ENCODE assay signal across 9 cellular contexts in the genomic region with DNA sequence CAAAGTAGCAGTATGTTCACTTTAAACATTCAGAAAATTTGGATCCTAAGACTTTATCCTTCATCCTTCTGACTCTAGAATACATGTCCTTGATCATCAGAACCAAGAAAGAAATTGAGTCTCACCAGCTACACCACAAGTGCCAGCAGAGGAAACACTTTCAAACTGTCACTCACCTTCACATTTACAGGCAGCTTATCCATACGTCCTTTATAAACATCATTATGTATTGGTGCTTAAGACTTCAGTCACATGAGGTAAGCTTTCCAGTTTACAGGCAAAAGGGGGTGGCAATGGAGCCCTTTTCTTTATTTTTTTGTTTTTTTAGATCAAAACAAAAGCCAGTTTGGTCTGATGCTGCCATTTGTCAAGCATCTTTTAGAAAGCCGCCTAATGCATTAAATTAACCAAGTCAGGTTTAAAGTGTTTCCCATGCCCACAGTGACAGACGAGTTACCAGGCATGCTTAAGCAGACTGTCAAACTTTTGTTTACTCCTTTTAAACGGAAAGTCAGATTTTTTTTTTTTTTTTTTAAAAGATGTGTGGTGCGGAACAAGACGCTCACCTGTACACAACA. TPM values are rescaled to one million over a fixed set of nuclear protein-coding genes. Genes with fewer than 3 reads are reported as not detected.
DNase-seq lines count a peak whose midpoint lies in the region; ATAC-seq, FAIRE-seq and TF ChIP-seq lines count a peak whose summit lies in the region.
"Had no signal": no experiment of that assay in that cellular context is flagged by ENCODE, and none has a peak within 500 bp of the region (broad histone marks: within the 10 kb centered on the region; RNA-seq: fewer than 3 reads in every experiment).

No MANE protein-coding gene starts in this region.

- TF ChIP-seq POLR2A in HepG2 (IDR thresholded peaks at IDR 0.05; ENCODE audit: insufficient read depth in 1 of 2, low read depth in 2 of 2, low read length in 2 of 2) = no peak
- no peak for TF ChIP-seq POLR2A in tibial nerve (IDR thresholded peaks at IDR 0.05)

- H3K36me3 Mint-ChIP-seq in activated naive CD8-positive, alpha-beta T cell treated with anti-CD3 and anti-CD28 coated beads, Interleukin-2, amount 50 U/mL, for 24 hours (ENCODE audit: low read depth) = peaks cover 8% of the 10 kb centered on the region

- H3K79me2 ChIP-seq in HepG2 (ENCODE audit: insufficient read depth, low read length) = peaks cover 29% of the 10 kb centered on the region

- no peaks in the 10 kb centered on the region for H4K20me1 ChIP-seq in HepG2 (ENCODE audit: insufficient read depth, low read length)

- no peaks in the 10 kb centered on the region for H3K27me3 ChIP-seq in heart right ventricle
- H3K27me3 ChIP-seq in HepG2 (ENCODE audit: control insufficient read depth in 1 of 2, insufficient read depth in 2 of 2, low read length in 2 of 2) = no peaks in the 10 kb centered on the region
- H3K27me3 ChIP-seq in tibial nerve = no peaks in the 10 kb centered on the region

- H3K4me1 ChIP-seq in heart right ventricle (peaks cover 4 to 26% (median 14%) of the 10 kb centered on the region in 9 donors), HepG2 (ENCODE audit: insufficient read depth, low read length) (peaks cover 22% of the 10 kb centered on the region), tibial nerve (peaks cover 0 to 32% (median 5%) of the 10 kb centered on the region in 4 donors)

- FAIRE-seq in HepG2 (lab: Jason Lieb, UNC) = no peak
- FAIRE-seq: endometrium had no signal

- TF ChIP-seq RAD21 in HepG2 (CRISPR knock-in tag; IDR thresholded peaks at IDR 0.05) = no peak

- intact Hi-C loops in heart right ventricle (cut with DNase I) = loop anchor here in 9 of 10 donors (1.0 to 10.0 kb wide), 8 partner anchors 58 to 169 kb away; partner anchors contain the start of gene MAPK14 (in 6 of the 9)
- intact Hi-C loops in cardiac septum (cut with DNase I) = loop anchor here (5.0 kb wide), 2 partner anchors 73 to 168 kb away; partner anchors contain the start of gene MAPK14
- intact Hi-C loops in HepG2 (cut with micrococcal nuclease; ENCODE audit: unreplicated experiment) = loop anchor here (2.0 kb wide), 2 partner anchors 65 to 167 kb away; partner anchors contain the start of gene MAPK13

- H3K9me3 Mint-ChIP-seq in activated naive CD8-positive, alpha-beta T cell treated with anti-CD3 and anti-CD28 coated beads, Interleukin-2, amount 50 U/mL, for 24 hours = no peaks in the 10 kb centered on the region

- ATAC-seq in heart right ventricle = no peak
- no peak for ATAC-seq in activated naive CD8-positive, alpha-beta T cell treated with anti-CD3 and anti-CD28 coated beads, Interleukin-2, amount 50 U/mL, for 24 hours
- ATAC-seq in HepG2 = no peak

- in situ Hi-C loops in HepG2 (cut with HindIII; ENCODE audit: extremely low pct_ligation_motif_present, low pct_unique_long_range_greater_than_20kb) = loop anchor here (5.0 kb wide), 2 partner anchors 63 to 168 kb away; partner anchors contain the start of genes MAPK13 and MAPK14

- peak overlapping the region; percentile 75 for H3K4me3 Mint-ChIP-seq in activated naive CD8-positive, alpha-beta T cell treated with anti-CD3 and anti-CD28 coated beads, Interleukin-2, amount 50 U/mL, for 24 hours

- peak overlapping the region in 9 of 10 donors; percentile 67 to 93 (median 71) for H3K4me3 ChIP-seq in heart right ventricle
- peak overlapping the region; percentile 65 to 90 (median 81) for H3K4me3 ChIP-seq in HepG2 (replicated peaks in 1 of 3; ENCODE audit: insufficient read depth in 1 of 3, low read depth in 2 of 3, low read length in 3 of 3)
- H3K4me3 ChIP-seq in tibial nerve = peak overlapping the region; percentile 33 to 92 (median 75)

- POLR2A ChIA-PET in HepG2 (lab: Yijun Ruan, JAX) = interaction anchor here (1.1 to 1.6 kb wide), 4 partner anchors 64 to 99 kb away, joined by 3 to 13 read pairs (median 8); no protein-coding TSS in a partner anchor

- TF ChIP-seq EP300 in HepG2 (IDR thresholded peaks at IDR 0.05; ENCODE audit: low read depth in 2 of 2, low read length in 2 of 2) (no peak), HepG2 (CRISPR knock-in tag; IDR thresholded peaks at IDR 0.05; ENCODE audit: borderline replicate concordance) (no peak), tibial nerve (IDR thresholded peaks at IDR 0.05) (no peak)

- no peak for DNase-seq in heart right ventricle
- no peak for DNase-seq in cardiac septum (ENCODE audit: low spot score)
- no peak for DNase-seq in activated naive CD8-positive, alpha-beta T cell treated with anti-CD3 and anti-CD28 coated beads, Interleukin-2, amount 50 U/mL, for 24 hours
- DNase-seq in HepG2 (ENCODE audit: low spot score) = no peak
- DNase-seq in tibial nerve (ENCODE audit: low spot score in 2 of 2) = no peak
- no peak for DNase-seq in HCEC 1CT
- no peak for DNase-seq in kidney glomerular epithelial cell (lab: John Stamatoyannopoulos, UW)
- DNase-seq in activated CD4-positive, alpha-beta T cell treated with anti-CD3 and anti-CD28 coated beads, Interleukin-2, amount 50 U/mL, for 1 hour = no peak

- BruUV-seq in HepG2 (replicated peaks; lab: Mats Ljungman, UMichigan) = TSS peak; percentile 71

- peak overlapping the region; percentile 68 for H3K27ac Mint-ChIP-seq in activated naive CD8-positive, alpha-beta T cell treated with anti-CD3 and anti-CD28 coated beads, Interleukin-2, amount 50 U/mL, for 24 hours

- CTCF ChIA-PET in HepG2 (lab: Yijun Ruan, JAX; ENCODE audit: low intra/inter-chr PET ratio, low total read pairs) = interaction anchor here (1.5 to 3.1 kb wide), 3 partner anchors 70 to 101 kb away, joined by 4 to 20 read pairs (median 4); no protein-coding TSS in a partner anchor

- 29 to 34% methylated on average over 6 of the region's 6 CpGs for WGBS in heart right ventricle, 2 donors
- 7% methylated on average over 6 of the region's 6 CpGs for WGBS in HepG2 (ENCODE audit: low lambda C conversion rate)
- 22 to 24% methylated on average over 6 of the region's 6 CpGs for WGBS in tibial nerve, 2 donors

- H3K27me3 Mint-ChIP-seq in activated naive CD8-positive, alpha-beta T cell treated with anti-CD3 and anti-CD28 coated beads, Interleukin-2, amount 50 U/mL, for 24 hours = no peaks in the 10 kb centered on the region

- peaks cover 32% of the 10 kb centered on the region for H3K4me1 Mint-ChIP-seq in activated naive CD8-positive, alpha-beta T cell treated with anti-CD3 and anti-CD28 coated beads, Interleukin-2, amount 50 U/mL, for 24 hours

- peak overlapping the region; percentile 95 for H3K9ac ChIP-seq in HepG2 (ENCODE audit: insufficient read depth, low read depth, low read length)

- H3K4me2 ChIP-seq in HepG2 (ENCODE audit: low read depth, low read length) = peak overlapping the region; percentile 97

- H3K9me3 ChIP-seq in heart right ventricle = no peaks in the 10 kb centered on the region
- H3K9me3 ChIP-seq in HepG2 (ENCODE audit: low read length) = no peaks in the 10 kb centered on the region
- no peaks in the 10 kb centered on the region for H3K9me3 ChIP-seq in tibial nerve

- peak overlapping the region; percentile 73 for H2AFZ ChIP-seq in HepG2 (ENCODE audit: low read length)

- H3K27ac ChIP-seq in heart right ventricle (peak overlapping the region in 8 of 10 donors; percentile 92 to 98 (median 96)), HepG2 (ENCODE audit: extremely low read length, insufficient read depth, low read length) (peak overlapping the region; percentile 92), tibial nerve (peak overlapping the region; percentile 95 to 99 (median 98))

- peaks cover 0 to 8% (median 2%) of the 10 kb centered on the region in 9 donors for H3K36me3 ChIP-seq in heart right ventricle
- H3K36me3 ChIP-seq in HepG2 (replicated peaks in 1 of 2; ENCODE audit: control insufficient read depth in 1 of 2, insufficient read depth in 2 of 2, low read length in 2 of 2) = peaks cover 3 to 10% of the 10 kb centered on the region in 2 experiments
- H3K36me3 ChIP-seq in tibial nerve = peaks cover 0 to 13% (median 0%) of the 10 kb centered on the region in 3 donors

- TF ChIP-seq CTCF in heart right ventricle (IDR thresholded peaks at IDR 0.05) (no peak), HepG2 (CRISPR knock-in tag; IDR thresholded peaks at IDR 0.05) (no peak), tibial nerve (IDR thresholded peaks at IDR 0.05) (no peak)

TF ChIP-seq in HepG2, 621 proteins besides CTCF, POLR2A, EP300 and RAD21 (continues in another document):
- TF ChIP-seq ZKSCAN5 (CRISPR knock-in tag; IDR thresholded peaks at IDR 0.05) = no peak
- no peak for TF ChIP-seq ISL2 (CRISPR knock-in tag; IDR thresholded peaks at IDR 0.05)

RNA-seq across cellular contexts. Expression of gene BRPF3, which starts 1.0 kb away (rescaled TPM):
- total RNA-seq in heart right ventricle (10 to 100 TPM; 14.1 to 20.5 (median 16.2) TPM), cardiac septum (19.6 TPM), HepG2 (2016; rRNA removed; fragmentation: Illumina TruSeq; extraction: Trizol) (12.3 and 14.7 TPM in 2 replicates), tibial nerve (10 to 100 TPM; 18.4 to 32.7 (median 23.9) TPM)
- polyA plus RNA-seq in heart right ventricle (1 to 10 TPM; 6.3 to 8.5 TPM), HepG2 (2011; rRNA removed) (22.9 and 25.2 TPM in 2 replicates)
- total RNA-seq in HepG2 (2016; cell fraction: cytosol; rRNA removed; fragmentation: Illumina TruSeq; extraction: Trizol; ENCODE audit: low read depth) = 2.7 and 4.1 TPM in 2 replicates
- 13.1 and 13.7 TPM in 2 replicates for total RNA-seq in HepG2 (2016; cell fraction: insoluble cytoplasmic fraction; rRNA removed; fragmentation: Illumina TruSeq; extraction: Trizol)
- 13.7 and 14.6 TPM in 2 replicates for total RNA-seq in HepG2 (2016; cell fraction: membrane; rRNA removed; fragmentation: Illumina TruSeq; extraction: Trizol)
- total RNA-seq in HepG2 (2016; cell fraction: nucleus; rRNA removed; fragmentation: Illumina TruSeq; extraction: Trizol) = 20.5 and 24.2 TPM in 2 replicates
- polyA plus RNA-seq in HepG2 (2011; cell fraction: cytosol; rRNA removed) = 17.0 and 19.9 TPM in 2 replicates
- 34.9 and 37.6 TPM in 2 replicates for polyA plus RNA-seq in HepG2 (2011; cell fraction: nucleus; rRNA removed)
- 27.0 and 27.6 TPM in 2 replicates for polyA plus RNA-seq in HepG2 (2012)
- 3.5 and 4.2 TPM in 2 replicates for polyA plus RNA-seq in HepG2 (2016; cell fraction: cytosol; fragmentation: Illumina TruSeq; extraction: Trizol; ENCODE audit: low read depth)
- 29.3 and 35.1 TPM in 2 replicates for polyA plus RNA-seq in HepG2 (2016; cell fraction: insoluble cytoplasmic fraction; fragmentation: Illumina TruSeq; extraction: Trizol; ENCODE audit: low read depth)
- 18.5 and 19.9 TPM in 2 replicates for polyA plus RNA-seq in HepG2 (2016; cell fraction: membrane; fragmentation: Illumina TruSeq; extraction: Trizol; ENCODE audit: low read depth)
- 41.3 and 46.6 TPM in 2 replicates for polyA plus RNA-seq in HepG2 (2016; cell fraction: nucleus; fragmentation: Illumina TruSeq; extraction: Trizol; ENCODE audit: insufficient read depth, low read depth)
- polyA minus RNA-seq in HepG2 (2011; rRNA and poly(A)+ RNA removed; ENCODE audit: low replicate concordance) = 16.1 and 49.4 TPM in 2 replicates
- polyA minus RNA-seq in HepG2 (2011; cell fraction: cytosol; rRNA and poly(A)+ RNA removed) = 10.9 and 14.6 TPM in 2 replicates
- polyA minus RNA-seq in HepG2 (2011; cell fraction: nucleus; rRNA and poly(A)+ RNA removed) = 61.0 and 69.4 TPM in 2 replicates
